ENCODE assay signal across 19 cellular contexts in genomic region chr15:58762731-58763130, GRCh38. TPM values are rescaled to one million over a fixed set of nuclear protein-coding genes. Genes with fewer than 3 reads are reported as not detected.
DNase-seq lines count a peak whose midpoint lies in the region; ATAC-seq and TF ChIP-seq lines count a peak whose summit lies in the region.
"Had no signal": no experiment of that assay in that cellular context is flagged by ENCODE, and none has a peak within 500 bp of the region (broad histone marks: within the 10 kb centered on the region; RNA-seq: fewer than 3 reads in every experiment).

No MANE protein-coding gene starts in this region.

- 0 out of 2 replicates have a peak, but pooled peaks cover 3% of the 10 kb centered on the region for H3K9me3 ChIP-seq in SK-N-SH

- H3K4me1 Mint-ChIP-seq in naive thymus-derived CD8-positive, alpha-beta T cell: peaks cover 0 to 2% (median 0%) of the 10 kb centered on the region in 4 donors
- H3K4me1 Mint-ChIP-seq: B cell had no signal

- POLR2A ChIA-PET in naive thymus-derived CD8-positive, alpha-beta T cell (lab: Charles Lee): no interaction called here
- POLR2A ChIA-PET in SK-N-SH (lab: Yijun Ruan, JAX): no interaction called here

- no peak for ATAC-seq in naive thymus-derived CD8-positive, alpha-beta T cell
- ATAC-seq: GM12878, HCT116, K562 had no signal

- no peaks in the 10 kb centered on the region for H3K27me3 Mint-ChIP-seq in naive thymus-derived CD8-positive, alpha-beta T cell

- no peak overlapping the region for H3K27ac ChIP-seq in SK-N-SH (ENCODE audit: low read depth in 2 of 2, low read length in 1 of 2)

- H4K20me1 ChIP-seq in SK-N-SH (ENCODE audit: insufficient read depth): no peaks in the 10 kb centered on the region

- no peaks in the 10 kb centered on the region for H3K79me2 ChIP-seq in SK-N-SH (ENCODE audit: insufficient read depth)

- 63% methylated on average over 1 of the region's 1 CpG for WGBS in SK-N-SH (ENCODE audit: low lambda C conversion rate)

- no peak overlapping the region for H3K4me3 ChIP-seq in SK-N-SH (ENCODE audit: low read depth in 2 of 2, low read length in 1 of 2)
- H3K4me3 ChIP-seq: GM12878, K562 had no signal

- H3K36me3 ChIP-seq in SK-N-SH (replicated peaks in 1 of 2; ENCODE audit: control insufficient read depth in 1 of 2, insufficient read depth in 2 of 2, low read length in 1 of 2): no peaks in the 10 kb centered on the region

- TF ChIP-seq RAD21 in SK-N-SH (IDR thresholded peaks at IDR 0.05; ENCODE audit: low read length): no peak

- CTCF ChIA-PET in SK-N-SH (lab: Yijun Ruan, JAX): interaction anchor here (1.1 kb wide), 1 partner anchor 535 kb away, joined by 3 read pairs; no protein-coding TSS in a partner anchor

- no peak overlapping the region for H2AFZ ChIP-seq in SK-N-SH (ENCODE audit: low read depth)

- no peaks in the 10 kb centered on the region for H3K9me2 ChIP-seq in SK-N-SH

- no peak for TF ChIP-seq CTCF in SK-N-SH (IDR thresholded peaks at IDR 0.05)

- H3K36me3 Mint-ChIP-seq in naive thymus-derived CD8-positive, alpha-beta T cell: peaks cover 0 to 7% (median 5%) of the 10 kb centered on the region in 3 donors

- TF ChIP-seq EP300 in SK-N-SH (IDR thresholded peaks at IDR 0.05; ENCODE audit: borderline replicate concordance in 1 of 2, low read depth in 1 of 2, low read length in 1 of 2): no peak

- no peaks in the 10 kb centered on the region for H3K27me3 ChIP-seq in SK-N-SH (ENCODE audit: insufficient read depth)

- DNase-seq in NCI-H2107 treated with DMSO at 0.1 percent for 48 hours (lab: John Stamatoyannopoulos, UW; ENCODE audit: unreplicated experiment) (peak; percentile 36), NCI-H2107 (lab: John Stamatoyannopoulos, UW) (no peak), NCI-H146 (lab: John Stamatoyannopoulos, UW) (peak; percentile 83), NCI-H524 (lab: John Stamatoyannopoulos, UW) (peak; percentile 91 to 92), cerebellum (ENCODE audit: low spot score) (peak; percentile 75), T-helper 1 cell (no peak), SK-N-SH (no peak)
- DNase-seq in naive thymus-derived CD8-positive, alpha-beta T cell: no peak
- DNase-seq: 8988T, GOT3, NCI-H1694 treated with DMSO at 0.1 percent for 48 hours, NCI-H526 treated with DMSO at 0.1 percent for 48 hours, RPMI8226, SHP77 treated with DMSO at 0.1 percent for 48 hours, T1000 had no signal

- no peak overlapping the region for H3K9ac ChIP-seq in SK-N-SH

- no peaks in the 10 kb centered on the region for H3K4me1 ChIP-seq in SK-N-SH (ENCODE audit: control insufficient read depth in 1 of 2, insufficient read depth in 2 of 2, low read depth in 1 of 2, low read length in 1 of 2)

- H3F3A ChIP-seq in SK-N-SH (replicated peaks; ENCODE audit: insufficient read depth): no peaks in the 10 kb centered on the region

- no peak overlapping the region for H3K4me3 Mint-ChIP-seq in naive thymus-derived CD8-positive, alpha-beta T cell
- H3K4me3 Mint-ChIP-seq: B cell had no signal

- H3K27ac Mint-ChIP-seq in naive thymus-derived CD8-positive, alpha-beta T cell: no peak overlapping the region
- H3K27ac Mint-ChIP-seq: B cell had no signal

- H3K9me3 Mint-ChIP-seq in naive thymus-derived CD8-positive, alpha-beta T cell: peaks cover 0 to 15% (median 11%) of the 10 kb centered on the region in 9 donors

- H3K4me2 ChIP-seq in SK-N-SH: no peak overlapping the region

TF ChIP-seq in SK-N-SH, 30 proteins besides CTCF, POLR2A, EP300 and RAD21:
- TF ChIP-seq FOXJ3 (CRISPR knock-in tag; IDR thresholded peaks at IDR 0.05): no peak
- no peak for TF ChIP-seq ZBTB33 (IDR thresholded peaks at IDR 0.05; ENCODE audit: borderline replicate concordance, low read depth)
- no peak for TF ChIP-seq MAX (IDR thresholded peaks at IDR 0.05; ENCODE audit: low read depth)
- no peak for TF ChIP-seq USF2 (IDR thresholded peaks at IDR 0.05; ENCODE audit: borderline replicate concordance, low read depth, low read length)
- TF ChIP-seq EZH2phosphoT487 (IDR thresholded peaks at IDR 0.05; ENCODE audit: borderline replicate concordance, low read depth): no peak
- TF ChIP-seq NFIC (IDR thresholded peaks at IDR 0.05; ENCODE audit: borderline replicate concordance): no peak
- no peak for TF ChIP-seq CHD2 (IDR thresholded peaks at IDR 0.05; ENCODE audit: low read length, partially characterized antibody)
- no peak for TF ChIP-seq GATA2 (CRISPR knock-in tag; IDR thresholded peaks at IDR 0.05)
- no peak for TF ChIP-seq GABPA (IDR thresholded peaks at IDR 0.05; ENCODE audit: low read depth)
- TF ChIP-seq PBX3 (IDR thresholded peaks at IDR 0.05): no peak
- TF ChIP-seq MEF2A (IDR thresholded peaks at IDR 0.05; ENCODE audit: borderline replicate concordance, low read depth): no peak
- no peak for TF ChIP-seq FOXM1 (IDR thresholded peaks at IDR 0.05; ENCODE audit: low read depth)
- no peak for TF ChIP-seq SIN3A (IDR thresholded peaks at IDR 0.05; ENCODE audit: borderline replicate concordance, low read depth, low read length)
- TF ChIP-seq ELF1 (IDR thresholded peaks at IDR 0.05): no peak
- no peak for TF ChIP-seq TCF12 (IDR thresholded peaks at IDR 0.05)
- no peak for TF ChIP-seq RXRA (IDR thresholded peaks at IDR 0.05; ENCODE audit: borderline replicate concordance, low read depth)
- no peak for TF ChIP-seq RFX5 (IDR thresholded peaks at IDR 0.05; ENCODE audit: low read length)
TF ChIP-seq in SK-N-SH: peak in this region for 0.

RNA-seq across cellular contexts. Expression of gene MINDY2, which starts 8.4 kb away (rescaled TPM):
- 32.4 TPM for total RNA-seq in cerebellum
- 10 to 100 TPM; 11.1 to 11.5 TPM for total RNA-seq in naive thymus-derived CD8-positive, alpha-beta T cell
- polyA plus RNA-seq in naive thymus-derived CD8-positive, alpha-beta T cell: 1 to 10 TPM; 8.5 to 9.5 (median 9.4) TPM
- polyA plus RNA-seq in SK-N-SH (2012; rRNA removed): 1.0 and 1.5 TPM in 2 replicates
- polyA plus RNA-seq in SK-N-SH (2012; cell fraction: cytosol; rRNA removed): 1.7 and 1.9 TPM in 2 replicates
- polyA plus RNA-seq in SK-N-SH (2012; cell fraction: nucleus; rRNA removed): 1.4 and 1.6 TPM in 2 replicates

RNA-seq across cellular contexts. Expression of gene ADAM10, which starts 13.2 kb away (rescaled TPM):
- total RNA-seq in cerebellum: 76.9 TPM
- total RNA-seq in naive thymus-derived CD8-positive, alpha-beta T cell: 100 to 1,000 TPM; 136 to 150 TPM
- polyA plus RNA-seq in naive thymus-derived CD8-positive, alpha-beta T cell: 100 to 1,000 TPM in 1 of 3 donors, 10 to 100 TPM in 2; 96.4 to 108 (median 98.8) TPM
- polyA plus RNA-seq in SK-N-SH (2012; rRNA removed): 83.5 and 104 TPM in 2 replicates
- polyA plus RNA-seq in SK-N-SH (2012; cell fraction: cytosol; rRNA removed): 77.8 and 97.2 TPM in 2 replicates
- 47.5 and 51.8 TPM in 2 replicates for polyA plus RNA-seq in SK-N-SH (2012; cell fraction: nucleus; rRNA removed)

Comparison
In these comparisons a context has a peak if more than half of its experiments do, and no peak if none do; other contexts are left out.
1. DNase-seq: peak in NCI-H2107 treated with DMSO at 0.1 percent for 48 hours (single experiment), NCI-H146 (single experiment), NCI-H524 (2 of 2) and cerebellum (single experiment); none in NCI-H2107 (single experiment), T-helper 1 cell (0 of 5), naive thymus-derived CD8-positive, alpha-beta T cell (0 of 10) and SK-N-SH (single experiment).